25 cellular contexts compared by ENCODE assay signal in the genomic region with DNA sequence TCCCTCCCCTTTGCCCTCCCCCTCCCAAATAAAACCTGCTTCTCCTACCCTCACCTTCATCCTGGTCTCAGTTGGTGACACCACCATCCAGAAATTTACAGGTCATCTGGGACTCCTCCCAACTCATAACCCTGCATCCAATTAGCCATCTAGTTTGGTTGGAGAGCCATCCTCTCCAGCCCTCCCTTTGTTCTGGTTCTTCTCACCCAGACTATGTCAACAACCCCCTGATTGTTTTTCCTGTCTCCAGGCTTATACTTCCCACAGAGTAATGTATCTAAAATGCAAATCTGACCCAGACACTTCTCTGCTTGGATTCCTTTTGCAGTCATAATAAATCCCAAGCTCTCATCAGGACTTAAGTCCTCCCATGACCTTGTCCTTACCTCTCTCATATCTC. TPM values are rescaled to one million over a fixed set of nuclear protein-coding genes. Genes with fewer than 3 reads are reported as not detected.
DNase-seq lines count a peak whose midpoint lies in the region; ATAC-seq and TF ChIP-seq lines count a peak whose summit lies in the region.
"Had no signal": no experiment of that assay in that cellular context is flagged by ENCODE, and none has a peak within 500 bp of the region (broad histone marks: within the 10 kb centered on the region; RNA-seq: fewer than 3 reads in every experiment).

No MANE protein-coding gene starts in this region.

- H3K4me1 ChIP-seq in right lobe of liver, result no peaks in the 10 kb centered on the region

- no peak for TF ChIP-seq CTCF in right lobe of liver (IDR thresholded peaks at IDR 0.05)

- no peak for ATAC-seq in right lobe of liver
- ATAC-seq: lower lobe of right lung; stimulated activated naive CD8-positive, alpha-beta T cell treated with anti-CD3 and anti-CD28 coated beads, Interleukin-15, amount 100 ng/mL, for 72 hours had no signal

- H3K36me3 ChIP-seq in right lobe of liver, result peaks cover 0 to 4% (median 0%) of the 10 kb centered on the region in 4 donors
- H3K36me3 ChIP-seq: lower lobe of right lung, WERI-Rb-1 had no signal

- no peak for TF ChIP-seq POLR2A in right lobe of liver (IDR thresholded peaks at IDR 0.05)

- no peak overlapping the region for H3K4me3 ChIP-seq in right lobe of liver
- H3K4me3 ChIP-seq: lower lobe of right lung, right atrium auricular region, tibial artery had no signal

- intact Hi-C loops in right lobe of liver (cut with DNase I), result no loop called here

- H3K9me3 ChIP-seq in right lobe of liver, result no peaks in the 10 kb centered on the region
- H3K9me3 ChIP-seq: Caco-2, lower lobe of right lung, right atrium auricular region, SK-N-SH, tibial artery had no signal

- H3K27me3 ChIP-seq in right lobe of liver, result no peaks in the 10 kb centered on the region
- H3K27me3 ChIP-seq: right atrium auricular region, tibial artery had no signal

- H3K27ac ChIP-seq in right lobe of liver, result no peak overlapping the region
- H3K27ac ChIP-seq: lower lobe of right lung, right atrium auricular region, tibial artery, WERI-Rb-1 had no signal

- DNase-seq in NCI-H2107 treated with DMSO at 0.1 percent for 48 hours (lab: John Stamatoyannopoulos, UW; ENCODE audit: unreplicated experiment) (peak; percentile 19), NCI-H2107 (lab: John Stamatoyannopoulos, UW) (no peak), NCI-H2196 treated with DMSO at 0.1 percent for 48 hours (lab: John Stamatoyannopoulos, UW; ENCODE audit: unreplicated experiment) (peak; percentile 73), amniotic epithelial cell (ENCODE audit: low read depth) (peak; percentile 9), right lobe of liver (no peak), GDM1 (lab: John Stamatoyannopoulos, UW) (no peak), inferior parietal cortex (ENCODE audit: extremely low spot score) (no peak)
- no peak for DNase-seq in activated CD4-positive, alpha-beta T cell treated with anti-CD3 and anti-CD28 coated beads, Interleukin-2, amount 50 U/mL, for 1 hour
- DNase-seq: activated CD4-positive, alpha-beta memory T cell treated with anti-CD3 and anti-CD28 coated beads, Interleukin-2, amount 10 ng/mL, durations not matched to agents 7 days and 5 days; activated naive CD4-positive, alpha-beta T cell treated with Interleukin-2 at 50 U/mL for 16 hours; activated T-cell treated with anti-CD3 and anti-CD28 coated beads for 4 hours; AML-193; amygdala; Caco-2; EL; GOT3; lower lobe of right lung; NCI-H1105; NCI-H446; SK-N-SH; stimulated activated CD4-positive, alpha-beta T cell treated with anti-CD3 and anti-CD28 coated beads, Interleukin-4, amount 100 ng/mL, for 24 hours; stimulated activated naive CD8-positive, alpha-beta T cell treated with anti-CD3 and anti-CD28 coated beads, Interleukin-15, amount 100 ng/mL, for 72 hours; tibial artery; WERI-Rb-1 had no signal

RNA-seq across cellular contexts. Expression of a gene that starts 2.9 kb away (rescaled TPM):
- 1 to 10 TPM; 5.1 to 8.9 (median 7.2) TPM for total RNA-seq in right lobe of liver

Comparison
In these comparisons a context has a peak if more than half of its experiments do, and no peak if none do; other contexts are left out.
1. DNase-seq: peak in NCI-H2107 treated with DMSO at 0.1 percent for 48 hours (single experiment), NCI-H2196 treated with DMSO at 0.1 percent for 48 hours (single experiment) and amniotic epithelial cell (single experiment); none in NCI-H2107 (single experiment), right lobe of liver (0 of 3), GDM1 (single experiment), inferior parietal cortex (single experiment) and activated CD4-positive, alpha-beta T cell treated with anti-CD3 and anti-CD28 coated beads, Interleukin-2, amount 50 U/mL, for 1 hour (single experiment).